Comparison of ENCODE assay signal across 31 cellular contexts in genomic region chr4:108100827-108101226, GRCh38.
DNase-seq lines count a peak whose midpoint lies in the region; ATAC-seq, FAIRE-seq and TF ChIP-seq lines count a peak whose summit lies in the region.
"Had no signal": no experiment of that assay in that cellular context is flagged by ENCODE, and none has a peak within 500 bp of the region (broad histone marks: within the 10 kb centered on the region; RNA-seq: fewer than 3 reads in every experiment).

No MANE protein-coding gene starts in this region.

- H3K4me3 ChIP-seq in left ventricle myocardium inferior: no peak overlapping the region
- H3K4me3 ChIP-seq: body of pancreas, esophagus squamous epithelium, K562, lung, pancreas had no signal

- no peak for DNase-seq in activated T-cell treated with anti-CD3 and anti-CD28 coated beads, Interleukin-2, amount 50 U/mL, for 4 hours
- no peak for DNase-seq in activated T-cell treated with anti-CD3 and anti-CD28 coated beads, Interleukin-2, amount 50 U/mL, for 1 hour
- DNase-seq in GM19239 (ENCODE audit: insufficient read length, low spot score) (no peak), NCI-H128 (lab: John Stamatoyannopoulos, UW; ENCODE audit: unreplicated experiment) (no peak), left ventricle myocardium inferior (no peak)
- DNase-seq in stimulated activated naive B cell treated with anti-CD40 and anti-IgM and Interleukin-4, amounts not matched to agents 10 μg/mL and 1 μg/mL and 100 μg/mL, for 72 hours: no peak
- no peak for DNase-seq in activated CD4-positive, alpha-beta T cell treated with anti-CD3 and anti-CD28 coated beads, Interleukin-2, amount 50 U/mL, for 1 hour
- DNase-seq: activated CD4-positive, alpha-beta T cell treated with anti-CD3 and anti-CD28 coated beads, Interleukin-2, amount 50 U/mL, for 4 hours; body of pancreas; cerebellar nuclear complex; EL; esophagus squamous epithelium; foreskin melanocyte; kidney glomerular epithelial cell; NCI-H1436; NCI-H2081 treated with DMSO at 0.1 percent for 48 hours; NCI-H345; pancreas; small intestine; stimulated activated CD4-positive, alpha-beta T cell treated with anti-CD3 and anti-CD28 coated beads, Interleukin-1b, Interleukin-23, amount 100 ng/mL, for 48 hours had no signal

- no peaks in the 10 kb centered on the region for H3K27me3 Mint-ChIP-seq in activated T-cell treated with anti-CD3 and anti-CD28 coated beads, Interleukin-2, amount 50 U/mL, for 4 hours (ENCODE audit: low read depth)
- H3K27me3 Mint-ChIP-seq in activated naive CD8-positive, alpha-beta T cell: no peaks in the 10 kb centered on the region
- H3K27me3 Mint-ChIP-seq in stimulated activated naive B cell treated with anti-CD40 and anti-IgM and Interleukin-4, amounts not matched to agents 10 μg/mL and 1 μg/mL and 100 μg/mL, for 72 hours: no peaks in the 10 kb centered on the region
- H3K27me3 Mint-ChIP-seq: type B pancreatic cell had no signal

- H3K27me3 ChIP-seq in left ventricle myocardium inferior (ENCODE audit: low read depth): peaks cover 26% of the 10 kb centered on the region
- H3K27me3 ChIP-seq: body of pancreas, esophagus squamous epithelium, pancreas had no signal

- peak in 1 of 2 donors; percentile 39 for ATAC-seq in activated T-cell treated with anti-CD3 and anti-CD28 coated beads, Interleukin-2, amount 50 U/mL, for 4 hours
- peak; percentile 53 to 57 for ATAC-seq in stimulated activated naive B cell treated with anti-CD40 and anti-IgM and Interleukin-4, amounts not matched to agents 10 μg/mL and 1 μg/mL and 100 μg/mL, for 72 hours (replicated peaks)
- ATAC-seq: body of pancreas, K562, pancreas had no signal

- H3K36me3 Mint-ChIP-seq in activated T-cell treated with anti-CD3 and anti-CD28 coated beads, Interleukin-2, amount 50 U/mL, for 4 hours (ENCODE audit: insufficient read depth): peaks cover 40% of the 10 kb centered on the region
- peaks cover 35% of the 10 kb centered on the region for H3K36me3 Mint-ChIP-seq in activated naive CD8-positive, alpha-beta T cell
- H3K36me3 Mint-ChIP-seq in stimulated activated naive B cell treated with anti-CD40 and anti-IgM and Interleukin-4, amounts not matched to agents 10 μg/mL and 1 μg/mL and 100 μg/mL, for 72 hours: no peaks in the 10 kb centered on the region

- H3K4me3 Mint-ChIP-seq in activated T-cell treated with anti-CD3 and anti-CD28 coated beads, Interleukin-2, amount 50 U/mL, for 4 hours: peak overlapping the region; percentile 33
- peak overlapping the region; percentile 59 for H3K4me3 Mint-ChIP-seq in activated naive CD8-positive, alpha-beta T cell
- peak overlapping the region; percentile 10 to 45 for H3K4me3 Mint-ChIP-seq in stimulated activated naive B cell treated with anti-CD40 and anti-IgM and Interleukin-4, amounts not matched to agents 10 μg/mL and 1 μg/mL and 100 μg/mL, for 72 hours
- H3K4me3 Mint-ChIP-seq: B cell; neural crest cell; T-helper 2 cell treated with Interferon-gamma antibody and Interleukin-4, amounts not matched to agents 5 μg/mL and 100 μg/mL, for 36 hours; type B pancreatic cell had no signal

- H3K9me3 ChIP-seq in left ventricle myocardium inferior (replicated peaks): no peaks in the 10 kb centered on the region
- H3K9me3 ChIP-seq: body of pancreas, esophagus squamous epithelium, pancreas had no signal

- H3K4me1 Mint-ChIP-seq in activated T-cell treated with anti-CD3 and anti-CD28 coated beads, Interleukin-2, amount 50 U/mL, for 4 hours (ENCODE audit: low read depth): peaks cover 83% of the 10 kb centered on the region
- peaks cover 93% of the 10 kb centered on the region for H3K4me1 Mint-ChIP-seq in activated naive CD8-positive, alpha-beta T cell (ENCODE audit: low read depth)
- H3K4me1 Mint-ChIP-seq in stimulated activated naive B cell treated with anti-CD40 and anti-IgM and Interleukin-4, amounts not matched to agents 10 μg/mL and 1 μg/mL and 100 μg/mL, for 72 hours: peaks cover 14 to 37% of the 10 kb centered on the region in 2 donors
- H3K4me1 Mint-ChIP-seq: B cell had no signal

- no peaks in the 10 kb centered on the region for H3K4me1 ChIP-seq in left ventricle myocardium inferior
- H3K4me1 ChIP-seq: body of pancreas, esophagus squamous epithelium, pancreas had no signal

- intact Hi-C loops in left ventricle myocardium inferior (cut with micrococcal nuclease): no loop called here

- no peaks in the 10 kb centered on the region for H3K9me3 Mint-ChIP-seq in activated T-cell treated with anti-CD3 and anti-CD28 coated beads, Interleukin-2, amount 50 U/mL, for 4 hours
- H3K9me3 Mint-ChIP-seq in activated naive CD8-positive, alpha-beta T cell (ENCODE audit: low read depth): no peaks in the 10 kb centered on the region
- no peaks in the 10 kb centered on the region for H3K9me3 Mint-ChIP-seq in stimulated activated naive B cell treated with anti-CD40 and anti-IgM and Interleukin-4, amounts not matched to agents 10 μg/mL and 1 μg/mL and 100 μg/mL, for 72 hours
- H3K9me3 Mint-ChIP-seq: neural crest cell; T-helper 2 cell treated with Interferon-gamma antibody and Interleukin-4, amounts not matched to agents 5 μg/mL and 100 μg/mL, for 36 hours; type B pancreatic cell had no signal

- H3K27ac ChIP-seq in left ventricle myocardium inferior (replicated peaks): no peak overlapping the region
- H3K27ac ChIP-seq: body of pancreas, esophagus squamous epithelium, pancreas, VCaP had no signal

- FAIRE-seq in GM19239 (lab: Jason Lieb, UNC): peak; percentile 14
- FAIRE-seq: endometrium, GM12891, HTR-8/SVneo, K562, pancreas, small intestine had no signal

- no peaks in the 10 kb centered on the region for H3K36me3 ChIP-seq in left ventricle myocardium inferior
- H3K36me3 ChIP-seq: esophagus squamous epithelium, pancreas had no signal

- no peak for TF ChIP-seq CTCF in left ventricle myocardium inferior (IDR thresholded peaks at IDR 0.05; ENCODE audit: borderline replicate concordance)

- H3K27ac Mint-ChIP-seq in activated naive CD8-positive, alpha-beta T cell: peak overlapping the region; percentile 93
- peak overlapping the region; percentile 44 for H3K27ac Mint-ChIP-seq in stimulated activated naive B cell treated with anti-CD40 and anti-IgM and Interleukin-4, amounts not matched to agents 10 μg/mL and 1 μg/mL and 100 μg/mL, for 72 hours
- H3K27ac Mint-ChIP-seq: B cell; T-helper 2 cell treated with Interferon-gamma antibody and Interleukin-4, amounts not matched to agents 5 μg/mL and 100 μg/mL, for 36 hours; type B pancreatic cell had no signal
